Comparison of ENCODE assay signal across 15 cellular contexts in genomic region chr3:87229113-87229512, GRCh38. TPM values are rescaled to one million over a fixed set of nuclear protein-coding genes. Genes with fewer than 3 reads are reported as not detected.
DNase-seq lines count a peak whose midpoint lies in the region; ATAC-seq, FAIRE-seq and TF ChIP-seq lines count a peak whose summit lies in the region.
"Had no signal": no experiment of that assay in that cellular context is flagged by ENCODE, and none has a peak within 500 bp of the region (broad histone marks: within the 10 kb centered on the region; RNA-seq: fewer than 3 reads in every experiment).

No MANE protein-coding gene starts in this region.

- H3K4me2 ChIP-seq in HepG2 (ENCODE audit: low read depth, low read length) (peak overlapping the region; percentile 86), keratinocyte (ENCODE audit: control insufficient read depth, extremely low read depth, insufficient read depth, low read depth, low read length) (peak overlapping the region; percentile 88)

- TF ChIP-seq RAD21 in HepG2 (CRISPR knock-in tag; IDR thresholded peaks at IDR 0.05), result no peak

- H3K9ac ChIP-seq in HepG2 (ENCODE audit: insufficient read depth, low read depth, low read length) (no peak overlapping the region), keratinocyte (ENCODE audit: control insufficient read depth, extremely low read depth, insufficient read depth, low read length) (no peak overlapping the region)

- CTCF ChIA-PET in HepG2 (lab: Yijun Ruan, JAX; ENCODE audit: low intra/inter-chr PET ratio, low total read pairs), result no interaction called here
- CTCF ChIA-PET in WTC11 (lab: Charles Lee), result no interaction called here

- ATAC-seq in HepG2 (no peak), right lobe of liver (no peak), WTC11 (no peak)
- ATAC-seq: activated CD8-positive, alpha-beta memory T cell treated with anti-CD3 and anti-CD28 coated beads, Interleukin-2, amount 10 ng/mL, durations not matched to agents 7 days and 5 days had no signal

- peaks cover 64% of the 10 kb centered on the region for H3K79me2 ChIP-seq in HepG2 (ENCODE audit: insufficient read depth, low read length)
- H3K79me2 ChIP-seq in keratinocyte (ENCODE audit: control insufficient read depth, insufficient read depth, low read length), result peaks cover 69% of the 10 kb centered on the region

- no peaks in the 10 kb centered on the region; a peak in 1 of 5 replicates for H3K27me3 ChIP-seq in HepG2 (ENCODE audit: control insufficient read depth in 1 of 2, insufficient read depth in 2 of 2, low read length in 2 of 2)
- no peaks in the 10 kb centered on the region for H3K27me3 ChIP-seq in right lobe of liver
- H3K27me3 ChIP-seq in keratinocyte (ENCODE audit: control insufficient read depth, extremely low read depth, insufficient read depth, low read length), result no peaks in the 10 kb centered on the region
- no peaks in the 10 kb centered on the region for H3K27me3 ChIP-seq in prostate gland (replicated peaks; ENCODE audit: insufficient read depth)

- H3K4me3 ChIP-seq in HepG2 (replicated peaks in 1 of 3; ENCODE audit: insufficient read depth in 1 of 3, low read depth in 2 of 3, low read length in 3 of 3) (peak overlapping the region in 1 of 3 experiments; percentile 88; a peak in 2 of 6 replicates), right lobe of liver (no peak overlapping the region), keratinocyte (ENCODE audit: control insufficient read depth in 2 of 3, extremely low read depth in 1 of 3, insufficient read depth in 2 of 3, low read depth in 1 of 3, low read length in 3 of 3) (peak overlapping the region in 2 of 3 experiments; percentile 81 to 100), prostate gland (no peak overlapping the region)

- peaks cover 3% of the 10 kb centered on the region; the same call in 1 of the 2 replicates for H3K27me3 Mint-ChIP-seq in WTC11 (ENCODE audit: low read depth)
- peaks cover 6% of the 10 kb centered on the region for H3K27me3 Mint-ChIP-seq in type B pancreatic cell

- POLR2A ChIA-PET in HepG2 (lab: Yijun Ruan, JAX) (no interaction called here), WTC11 (lab: Charles Lee) (no interaction called here)

- DNase-seq in HepG2 (ENCODE audit: low spot score) (no peak), right lobe of liver (no peak), WTC11 (ENCODE audit: low spot score) (no peak), keratinocyte (ENCODE audit: low read depth, low spot score) (no peak), type B pancreatic cell (ENCODE audit: extremely low spot score, unreplicated experiment) (no peak), NCI-H82 treated with DMSO at 0.1 percent for 48 hours (lab: John Stamatoyannopoulos, UW; ENCODE audit: unreplicated experiment) (no peak), NCI-H69 (lab: John Stamatoyannopoulos, UW) (no peak), prostate gland (ENCODE audit: low spot score) (no peak)
- DNase-seq: activated CD8-positive, alpha-beta memory T cell treated with anti-CD3 and anti-CD28 coated beads, Interleukin-2, amount 10 ng/mL, durations not matched to agents 7 days and 5 days; amniotic stem cell; GF-D8; NCI-H2171; stimulated activated naive CD4-positive, alpha-beta T cell had no signal

- H3K9me3 ChIP-seq in HepG2 (ENCODE audit: low read length) (no peaks in the 10 kb centered on the region), right lobe of liver (no peaks in the 10 kb centered on the region), keratinocyte (ENCODE audit: control insufficient read depth, low read depth, low read length) (no peaks in the 10 kb centered on the region), prostate gland (no peaks in the 10 kb centered on the region)

- no TSS peak for BruUV-seq in HepG2 (replicated peaks; lab: Mats Ljungman, UMichigan)

- peaks cover 56% of the 10 kb centered on the region for H3K4me1 Mint-ChIP-seq in WTC11
- peaks cover 19% of the 10 kb centered on the region for H3K4me1 Mint-ChIP-seq in type B pancreatic cell (ENCODE audit: unreplicated experiment)

- H3K27ac Mint-ChIP-seq in WTC11, result no peak overlapping the region
- no peak overlapping the region for H3K27ac Mint-ChIP-seq in type B pancreatic cell
- H3K27ac Mint-ChIP-seq: activated CD8-positive, alpha-beta memory T cell treated with anti-CD3 and anti-CD28 coated beads, Interleukin-2, amount 10 ng/mL, durations not matched to agents 7 days and 5 days had no signal

- dilution Hi-C loops in keratinocyte (cut with MboI; ENCODE audit: extremely low pct_ligation_motif_present, low sequenced_read_pairs), result no loop called here

- H4K20me1 ChIP-seq in HepG2 (ENCODE audit: insufficient read depth, low read length) (no peaks in the 10 kb centered on the region), keratinocyte (ENCODE audit: control insufficient read depth, extremely low read depth, insufficient read depth, low read length) (no peaks in the 10 kb centered on the region)

- H3K9me3 Mint-ChIP-seq in WTC11 (no peaks in the 10 kb centered on the region), type B pancreatic cell (no peaks in the 10 kb centered on the region)

- H3K36me3 ChIP-seq in HepG2 (replicated peaks in 1 of 2; ENCODE audit: control insufficient read depth in 1 of 2, insufficient read depth in 2 of 2, low read length in 2 of 2) (peaks cover 1 to 5% of the 10 kb centered on the region in 2 experiments; a peak in 2 of 5 replicates), right lobe of liver (no peaks in the 10 kb centered on the region), keratinocyte (ENCODE audit: control insufficient read depth in 2 of 2, extremely low read depth in 1 of 2, insufficient read depth in 2 of 2, low read length in 2 of 2) (peaks cover 3 to 5% of the 10 kb centered on the region in 2 experiments), prostate gland (no peaks in the 10 kb centered on the region)

- FAIRE-seq in HepG2 (lab: Jason Lieb, UNC) (no peak), keratinocyte (lab: Jason Lieb, UNC) (no peak)

- no peak overlapping the region for H2AFZ ChIP-seq in HepG2 (ENCODE audit: low read length)
- H2AFZ ChIP-seq in keratinocyte (ENCODE audit: control insufficient read depth, low read length), result no peak overlapping the region

- H3K27ac ChIP-seq in HepG2 (ENCODE audit: extremely low read length, insufficient read depth, low read length) (no peak overlapping the region), right lobe of liver (no peak overlapping the region), keratinocyte (ENCODE audit: control insufficient read depth, insufficient read depth, low read length) (no peak overlapping the region), prostate gland (no peak overlapping the region)

- no peak for TF ChIP-seq EP300 in HepG2 (IDR thresholded peaks at IDR 0.05; ENCODE audit: low read depth in 2 of 2, low read length in 2 of 2)
- no peak for TF ChIP-seq EP300 in HepG2 (CRISPR knock-in tag; IDR thresholded peaks at IDR 0.05; ENCODE audit: borderline replicate concordance)

- intact Hi-C loops in HepG2 (cut with micrococcal nuclease; ENCODE audit: unreplicated experiment), result loop anchor here (5.0 kb wide), 1 partner anchor 62 kb away; no protein-coding TSS in a partner anchor
- intact Hi-C loops in right lobe of liver (cut with DNase I), result no loop called here
- intact Hi-C loops in prostate gland (cut with DNase I), result no loop called here

- no peak for TF ChIP-seq CTCF in HepG2 (CRISPR knock-in tag; IDR thresholded peaks at IDR 0.05)
- TF ChIP-seq CTCF in right lobe of liver (IDR thresholded peaks at IDR 0.05), result no peak
- no peak for TF ChIP-seq CTCF in WTC11 (IDR thresholded peaks at IDR 0.05)
- TF ChIP-seq CTCF in keratinocyte (optimal IDR thresholded peaks at IDR 0.05 in 1 of 3, IDR thresholded peaks at IDR 0.05 in 1 of 3, conservative IDR thresholded peaks at IDR 0.05 in 1 of 3; ENCODE audit: extremely low read depth in 1 of 3, insufficient read depth in 2 of 3, low read length in 3 of 3), result no peak
- no peak for TF ChIP-seq CTCF in type B pancreatic cell (conservative IDR thresholded peaks at IDR 0.05)
- TF ChIP-seq CTCF in prostate gland (IDR thresholded peaks at IDR 0.05), result no peak

- H3K9me1 ChIP-seq in keratinocyte (ENCODE audit: control insufficient read depth, extremely low read depth, insufficient read depth, low read length), result no peaks in the 10 kb centered on the region

- 92% methylated on average over 1 of the region's 1 CpG for WGBS in HepG2 (ENCODE audit: low lambda C conversion rate)
- WGBS in right lobe of liver (ENCODE audit: insufficient coverage, low coverage, low lambda C conversion rate, missing lambda C conversion rate), result 82% methylated on average over 1 of the region's 1 CpG
- WGBS in prostate gland, result 31% methylated on average over 1 of the region's 1 CpG

- H3K4me3 Mint-ChIP-seq in WTC11, result peak overlapping the region; percentile 99
- H3K4me3 Mint-ChIP-seq in type B pancreatic cell, result peak overlapping the region; percentile 98

- TF ChIP-seq POLR2A in HepG2 (IDR thresholded peaks at IDR 0.05; ENCODE audit: insufficient read depth in 1 of 2, low read depth in 2 of 2, low read length in 2 of 2) (no peak), right lobe of liver (IDR thresholded peaks at IDR 0.05) (no peak), prostate gland (IDR thresholded peaks at IDR 0.05) (no peak)

- H3K36me3 Mint-ChIP-seq in WTC11 (peaks cover 3% of the 10 kb centered on the region; the same call in 1 of the 2 replicates), type B pancreatic cell (peaks cover 5% of the 10 kb centered on the region)

- in situ Hi-C loops in HepG2 (cut with HindIII; ENCODE audit: extremely low pct_ligation_motif_present, low pct_unique_long_range_greater_than_20kb), result no loop called here

- H3K4me1 ChIP-seq in HepG2 (ENCODE audit: insufficient read depth, low read length) (peaks cover 24% of the 10 kb centered on the region), right lobe of liver (peaks cover 0 to 14% (median 4%) of the 10 kb centered on the region in 4 donors), keratinocyte (ENCODE audit: control insufficient read depth, extremely low read depth, insufficient read depth, low read length) (peaks cover 26% of the 10 kb centered on the region), prostate gland (replicated peaks) (no peaks in the 10 kb centered on the region)

RNA-seq across cellular contexts. Expression of gene CHMP2B, which starts 2.0 kb away (rescaled TPM):
- total RNA-seq in HepG2 (2016; rRNA removed; fragmentation: Illumina TruSeq; extraction: Trizol) (33.5 and 47.3 TPM in 2 replicates), right lobe of liver (10 to 100 TPM; 16.9 to 34.8 (median 21.3) TPM), WTC11 (2021) (36.5 to 41.5 TPM (median 37.8 TPM) in 3 replicates), type B pancreatic cell (ENCODE audit: low replicate concordance) (29.0 and 36.8 TPM in 2 replicates), prostate gland (10 to 100 TPM; 36.1 to 36.4 TPM)
- 4.5 and 6.1 TPM in 2 replicates for total RNA-seq in HepG2 (2016; cell fraction: cytosol; rRNA removed; fragmentation: Illumina TruSeq; extraction: Trizol; ENCODE audit: low read depth)
- total RNA-seq in HepG2 (2016; cell fraction: insoluble cytoplasmic fraction; rRNA removed; fragmentation: Illumina TruSeq; extraction: Trizol), result 31.4 and 50.4 TPM in 2 replicates
- total RNA-seq in HepG2 (2016; cell fraction: membrane; rRNA removed; fragmentation: Illumina TruSeq; extraction: Trizol), result 10.8 and 13.9 TPM in 2 replicates
- total RNA-seq in HepG2 (2016; cell fraction: nucleus; rRNA removed; fragmentation: Illumina TruSeq; extraction: Trizol), result 14.6 and 16.4 TPM in 2 replicates
- polyA plus RNA-seq in HepG2 (2011; rRNA removed) (6.2 and 6.9 TPM in 2 replicates), keratinocyte (17.0 to 38.2 TPM (median 37.5 TPM) in 3 replicates)
- 7.1 and 8.0 TPM in 2 replicates for polyA plus RNA-seq in HepG2 (2011; cell fraction: cytosol; rRNA removed)
- 3.6 and 6.0 TPM in 2 replicates for polyA plus RNA-seq in HepG2 (2011; cell fraction: nucleus; rRNA removed)
- 13.5 and 15.1 TPM in 2 replicates for polyA plus RNA-seq in HepG2 (2012)
- polyA plus RNA-seq in HepG2 (2016; cell fraction: cytosol; fragmentation: Illumina TruSeq; extraction: Trizol; ENCODE audit: low read depth), result 2.3 and 2.6 TPM in 2 replicates
- polyA plus RNA-seq in HepG2 (2016; cell fraction: insoluble cytoplasmic fraction; fragmentation: Illumina TruSeq; extraction: Trizol; ENCODE audit: low read depth), result 49.7 and 57.0 TPM in 2 replicates
- polyA plus RNA-seq in HepG2 (2016; cell fraction: membrane; fragmentation: Illumina TruSeq; extraction: Trizol; ENCODE audit: low read depth), result 7.4 and 7.6 TPM in 2 replicates
- 19.0 and 21.6 TPM in 2 replicates for polyA plus RNA-seq in HepG2 (2016; cell fraction: nucleus; fragmentation: Illumina TruSeq; extraction: Trizol; ENCODE audit: insufficient read depth, low read depth)
- 2.2 TPM in 2 replicates for polyA minus RNA-seq in HepG2 (2011; rRNA and poly(A)+ RNA removed; ENCODE audit: low replicate concordance)
- 11.3 and 14.9 TPM in 2 replicates for polyA minus RNA-seq in HepG2 (2011; cell fraction: cytosol; rRNA and poly(A)+ RNA removed)
- 9.3 and 14.0 TPM in 2 replicates for polyA minus RNA-seq in HepG2 (2011; cell fraction: nucleus; rRNA and poly(A)+ RNA removed)
- 111 TPM for polyA plus RNA-seq in keratinocyte (2011; ENCODE audit: low read depth)
- 23.0 and 42.6 TPM in 2 replicates for polyA plus RNA-seq in keratinocyte (2011; cell fraction: cytosol; rRNA removed)
- 22.2 and 32.0 TPM in 2 replicates for polyA plus RNA-seq in keratinocyte (2011; cell fraction: nucleus; rRNA removed)
- polyA plus RNA-seq in keratinocyte (2012; ENCODE audit: low replicate concordance), result 34.1 and 50.9 TPM in 2 replicates
- 2.4 to 12.7 TPM (median 4.3 TPM) in 3 replicates for polyA minus RNA-seq in keratinocyte
- 27.4 TPM for polyA minus RNA-seq in keratinocyte (2011; cell fraction: cytosol; rRNA and poly(A)+ RNA removed)
- 6.0 and 15.6 TPM in 2 replicates for polyA minus RNA-seq in keratinocyte (2011; cell fraction: nucleus; rRNA and poly(A)+ RNA removed)

RNA-seq across cellular contexts. Expression of gene POU1F1, which starts 47.3 kb away (rescaled TPM):
- total RNA-seq in HepG2 (2016; rRNA removed; fragmentation: Illumina TruSeq; extraction: Trizol) (not detected in 2 replicates), right lobe of liver (not detected), WTC11 (2021) (not detected in 3 replicates), type B pancreatic cell (ENCODE audit: low replicate concordance) (not detected in 2 replicates), prostate gland (under 1 TPM in 1 of 2 donors, not detected in 1; 0.51 TPM)
- total RNA-seq in HepG2 (2016; cell fraction: cytosol; rRNA removed; fragmentation: Illumina TruSeq; extraction: Trizol; ENCODE audit: low read depth), result not detected in 2 replicates
- not detected in 2 replicates for total RNA-seq in HepG2 (2016; cell fraction: insoluble cytoplasmic fraction; rRNA removed; fragmentation: Illumina TruSeq; extraction: Trizol)
- total RNA-seq in HepG2 (2016; cell fraction: membrane; rRNA removed; fragmentation: Illumina TruSeq; extraction: Trizol), result not detected in 2 replicates
- total RNA-seq in HepG2 (2016; cell fraction: nucleus; rRNA removed; fragmentation: Illumina TruSeq; extraction: Trizol), result not detected in 2 replicates
- polyA plus RNA-seq in HepG2 (2011; rRNA removed) (not detected in 2 replicates), keratinocyte (not detected in 3 replicates)
- not detected in 2 replicates for polyA plus RNA-seq in HepG2 (2011; cell fraction: cytosol; rRNA removed)
- polyA plus RNA-seq in HepG2 (2011; cell fraction: nucleus; rRNA removed), result not detected in 2 replicates
- not detected in 2 replicates for polyA plus RNA-seq in HepG2 (2012)
- polyA plus RNA-seq in HepG2 (2016; cell fraction: cytosol; fragmentation: Illumina TruSeq; extraction: Trizol; ENCODE audit: low read depth), result not detected in 2 replicates
- polyA plus RNA-seq in HepG2 (2016; cell fraction: insoluble cytoplasmic fraction; fragmentation: Illumina TruSeq; extraction: Trizol; ENCODE audit: low read depth), result not detected in 2 replicates
- not detected in 2 replicates for polyA plus RNA-seq in HepG2 (2016; cell fraction: membrane; fragmentation: Illumina TruSeq; extraction: Trizol; ENCODE audit: low read depth)
- polyA plus RNA-seq in HepG2 (2016; cell fraction: nucleus; fragmentation: Illumina TruSeq; extraction: Trizol; ENCODE audit: insufficient read depth, low read depth), result not detected in 2 replicates
- not detected in 2 replicates for polyA minus RNA-seq in HepG2 (2011; rRNA and poly(A)+ RNA removed; ENCODE audit: low replicate concordance)
- polyA minus RNA-seq in HepG2 (2011; cell fraction: cytosol; rRNA and poly(A)+ RNA removed), result not detected in 2 replicates
- not detected in 2 replicates for polyA minus RNA-seq in HepG2 (2011; cell fraction: nucleus; rRNA and poly(A)+ RNA removed)
- polyA plus RNA-seq in keratinocyte (2011; ENCODE audit: low read depth), result not detected
- polyA plus RNA-seq in keratinocyte (2011; cell fraction: cytosol; rRNA removed), result not detected in 2 replicates
- not detected in 2 replicates for polyA plus RNA-seq in keratinocyte (2011; cell fraction: nucleus; rRNA removed)
- polyA plus RNA-seq in keratinocyte (2012; ENCODE audit: low replicate concordance), result not detected in 2 replicates
- polyA minus RNA-seq in keratinocyte, result not detected in 3 replicates
- not detected for polyA minus RNA-seq in keratinocyte (2011; cell fraction: cytosol; rRNA and poly(A)+ RNA removed)
- not detected in 2 replicates for polyA minus RNA-seq in keratinocyte (2011; cell fraction: nucleus; rRNA and poly(A)+ RNA removed)
- total RNA-seq: activated CD8-positive, alpha-beta memory T cell treated with anti-CD3 and anti-CD28 coated beads, Interleukin-2, amount 10 ng/mL, durations not matched to agents 7 days and 5 days; liver; pulmonary artery endothelial cell had no signal
- polyA plus RNA-seq: liver had no signal

Comparison
In these comparisons a context has a peak if more than half of its experiments do, and no peak if none do; other contexts are left out.
1. H3K4me3 ChIP-seq: peak in keratinocyte (2 of 3); none in right lobe of liver (0 of 3) and prostate gland (0 of 2).